In the genomic region with DNA sequence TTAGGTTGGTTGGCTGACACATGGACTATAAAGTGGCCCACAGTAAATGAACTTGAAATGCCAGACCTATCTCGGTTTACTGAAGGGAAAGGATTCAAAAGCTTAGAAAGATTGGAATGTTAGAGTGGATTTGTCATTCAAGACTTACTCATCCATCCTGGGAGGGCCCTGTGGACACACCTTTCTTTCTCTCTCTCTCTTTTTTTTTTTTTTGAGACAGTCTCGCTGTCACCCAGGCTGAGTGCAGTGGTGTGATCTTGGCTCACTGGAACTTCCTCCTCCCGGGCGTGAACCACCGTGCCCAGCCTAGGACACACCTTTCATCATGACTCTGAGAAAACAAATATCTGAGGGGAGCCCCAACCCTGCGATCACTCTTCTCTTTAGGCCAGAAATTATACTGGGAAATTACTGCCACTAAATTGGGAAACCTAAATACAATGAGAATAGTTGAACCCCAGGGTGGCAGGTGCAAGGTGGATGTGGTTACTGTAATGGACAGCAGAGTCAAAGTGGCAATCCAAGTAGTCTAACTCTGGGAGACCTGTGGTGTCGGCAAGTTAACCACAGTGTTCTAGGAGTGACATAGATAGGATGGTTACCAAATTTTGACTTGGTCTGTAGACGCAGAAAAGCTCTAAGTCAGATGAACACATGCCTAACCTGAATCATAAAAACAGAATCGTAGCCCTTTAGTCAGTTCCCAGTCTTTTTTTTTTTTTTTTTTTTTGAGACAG, we compare ENCODE assay signal across 3 cellular contexts.
A peak's percentile ranks its signal among the peaks of the same experiment; 100 is the strongest.
TF ChIP-seq lines count a peak whose summit lies in the region.

No MANE protein-coding gene starts in this region.

TF ChIP-seq in A549, 52 proteins besides CTCF, POLR2A, EP300 and RAD21 (continues in another document):
- TF ChIP-seq RARB (CRISPR knock-in tag; IDR thresholded peaks at IDR 0.05) (no peak), ELK1 (IDR thresholded peaks at IDR 0.05; ENCODE audit: low read depth, low read length) (no peak), BCL3 (IDR thresholded peaks at IDR 0.05) (no peak), JUNB (IDR thresholded peaks at IDR 0.05) (no peak), KDM5A (IDR thresholded peaks at IDR 0.05) (no peak), REST (IDR thresholded peaks at IDR 0.05) (no peak), NPAS2 (CRISPR knock-in tag; IDR thresholded peaks at IDR 0.05; ENCODE audit: borderline replicate concordance) (no peak)

TF ChIP-seq in HEK293, 187 proteins besides CTCF, POLR2A, EP300 and RAD21:
- peak; percentile 71 for TF ChIP-seq KLF1 (tag by site-specific recombination; IDR thresholded peaks at IDR 0.05)
- no peak for TF ChIP-seq ZNF433 (tag by site-specific recombination; IDR thresholded peaks at IDR 0.05; ENCODE audit: low read depth)

TF ChIP-seq in WTC11, 78 proteins besides CTCF, POLR2A, EP300 and RAD21:
- TF ChIP-seq, protein P1, sequence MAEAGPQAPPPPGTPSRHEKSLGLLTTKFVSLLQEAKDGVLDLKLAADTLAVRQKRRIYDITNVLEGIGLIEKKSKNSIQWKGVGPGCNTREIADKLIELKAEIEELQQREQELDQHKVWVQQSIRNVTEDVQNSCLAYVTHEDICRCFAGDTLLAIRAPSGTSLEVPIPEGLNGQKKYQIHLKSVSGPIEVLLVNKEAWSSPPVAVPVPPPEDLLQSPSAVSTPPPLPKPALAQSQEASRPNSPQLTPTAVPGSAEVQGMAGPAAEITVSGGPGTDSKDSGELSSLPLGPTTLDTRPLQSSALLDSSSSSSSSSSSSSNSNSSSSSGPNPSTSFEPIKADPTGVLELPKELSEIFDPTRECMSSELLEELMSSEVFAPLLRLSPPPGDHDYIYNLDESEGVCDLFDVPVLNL (CRISPR knock-in tag; IDR thresholded peaks at IDR 0.05; ENCODE audit: borderline replicate concordance, low read depth), result no peak
